18 cellular contexts compared by ENCODE assay signal in the genomic region with DNA sequence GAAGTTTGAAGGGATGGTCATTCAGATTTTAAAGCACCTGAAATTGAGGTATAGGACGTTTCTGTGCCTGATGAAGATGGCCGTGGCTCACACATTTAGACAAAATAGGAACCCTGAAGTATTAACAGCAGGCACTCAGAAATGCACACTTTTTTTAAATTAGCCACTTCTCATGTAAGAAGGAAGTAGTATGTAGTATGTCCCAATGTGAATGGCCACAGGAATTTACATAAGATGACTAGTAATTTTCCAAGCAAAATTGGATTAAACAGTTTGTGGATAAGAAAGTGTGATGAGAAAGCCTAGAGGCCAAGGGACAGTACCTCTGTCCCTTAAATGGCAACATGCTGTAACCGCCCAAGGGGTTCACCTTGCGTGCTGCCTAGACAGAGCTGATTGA. TPM values are rescaled to one million over a fixed set of nuclear protein-coding genes. Genes with fewer than 3 reads are reported as not detected.
DNase-seq lines count a peak whose midpoint lies in the region; ATAC-seq and TF ChIP-seq lines count a peak whose summit lies in the region.
"Had no signal": no experiment of that assay in that cellular context is flagged by ENCODE, and none has a peak within 500 bp of the region (broad histone marks: within the 10 kb centered on the region; RNA-seq: fewer than 3 reads in every experiment).

No MANE protein-coding gene starts in this region.

- peak overlapping the region; percentile 89 for H3K4me2 ChIP-seq in GM23248 (ENCODE audit: unreplicated experiment)
- peak overlapping the region; percentile 84 for H3K4me2 ChIP-seq in OCI-LY3 (ENCODE audit: low read length)

- H4K20me1 ChIP-seq in GM23248 (ENCODE audit: insufficient read depth) (no peaks in the 10 kb centered on the region), OCI-LY3 (ENCODE audit: insufficient read depth, low read length) (peaks cover 21% of the 10 kb centered on the region)

- H3F3A ChIP-seq in GM23248 (ENCODE audit: insufficient read depth), result peaks cover 14% of the 10 kb centered on the region

- H3K27ac ChIP-seq in GM23248 (peak overlapping the region; percentile 94; the same call in 1 of the 2 replicates), OCI-LY3 (ENCODE audit: low read length) (peak overlapping the region; percentile 90)

- DNase-seq in CD14-positive monocyte (ENCODE audit: low spot score) (no peak), GM23248 (peak; percentile 24), immature natural killer cell (no peak)
- no peak for DNase-seq in stimulated activated naive CD4-positive, alpha-beta T cell treated with Interleukin-2 at 50 U/mL for 16 hours (lab: John Stamatoyannopoulos, UW)
- DNase-seq: activated CD4-positive, CD25-positive, alpha-beta regulatory T cell; activated gamma-delta T cell treated with Interleukin-2 at 50 U/mL for 16 hours; DMS153; foreskin melanocyte; KG1; left lung; NCI-H1417 treated with DMSO at 0.1 percent for 48 hours; SHP77; stimulated activated CD4-positive, alpha-beta T cell treated with anti-CD3 and anti-CD28 coated beads, Interleukin-1b, Interleukin-23, amount 100 ng/mL, for 48 hours had no signal

- H3K36me3 Mint-ChIP-seq in CD14-positive monocyte (peaks cover 2 to 13% of the 10 kb centered on the region in 2 donors), immature natural killer cell (peaks cover 5 to 11% (median 9%) of the 10 kb centered on the region in 3 donors)

- H3K36me3 ChIP-seq in GM23248 (ENCODE audit: low read depth) (no peaks in the 10 kb centered on the region), OCI-LY3 (replicated peaks; ENCODE audit: low read depth, low read length) (peaks cover 12% of the 10 kb centered on the region)
- H3K36me3 ChIP-seq: left lung, ovary had no signal

- H3K9me3 Mint-ChIP-seq in CD14-positive monocyte (peaks cover 23 to 39% (median 33%) of the 10 kb centered on the region in 7 donors), immature natural killer cell (peaks cover 11 to 33% (median 19%) of the 10 kb centered on the region in 6 donors)

- TF ChIP-seq CTCF in CD14-positive monocyte (IDR thresholded peaks at IDR 0.05) (no peak), OCI-LY3 (IDR thresholded peaks at IDR 0.05; ENCODE audit: low read depth, low read length) (no peak)

- peaks cover 35% of the 10 kb centered on the region for H3K4me1 Mint-ChIP-seq in CD14-positive monocyte
- peaks cover 33 to 41% of the 10 kb centered on the region in 2 donors for H3K4me1 Mint-ChIP-seq in immature natural killer cell

- H3K9ac ChIP-seq in GM23248, result peak overlapping the region; percentile 93; the same call in 1 of the 2 replicates
- peak overlapping the region; percentile 94 for H3K9ac ChIP-seq in OCI-LY3 (ENCODE audit: low read length)

- in situ Hi-C loops in GM23248 (cut with MboI), result loop anchor here (25.0 kb wide), 1 partner anchor 342 kb away; no protein-coding TSS in a partner anchor

- ATAC-seq in HG03571 (IDR thresholded peaks at IDR 0.05; ENCODE audit: unreplicated experiment), result no peak
- ATAC-seq in HG03039 (IDR thresholded peaks at IDR 0.05; ENCODE audit: unreplicated experiment), result no peak

- intact Hi-C loops in CD14-positive monocyte (cut with micrococcal nuclease), result loop anchor here in 1 of 2 donors (5.0 kb wide), 2 partner anchors 172 to 292 kb away; a partner anchor contains a TSS

- H3K4me3 ChIP-seq in GM23248 (peak overlapping the region; percentile 84; the same call in 1 of the 2 replicates), OCI-LY3 (ENCODE audit: low read length) (peak overlapping the region; percentile 81)

- H3K9me3 ChIP-seq in GM23248 (ENCODE audit: low read depth) (no peaks in the 10 kb centered on the region), OCI-LY3 (ENCODE audit: insufficient read depth, low read length) (peaks cover 19% of the 10 kb centered on the region; the same call in 1 of the 2 replicates)

- H3K79me2 ChIP-seq in GM23248 (ENCODE audit: insufficient read depth) (no peaks in the 10 kb centered on the region; the same call in 1 of the 2 replicates), OCI-LY3 (ENCODE audit: low read length) (peaks cover 46% of the 10 kb centered on the region)

- H3K4me1 ChIP-seq in GM23248 (ENCODE audit: insufficient read depth) (peaks cover 23% of the 10 kb centered on the region), OCI-LY3 (ENCODE audit: low read length) (peaks cover 26% of the 10 kb centered on the region)

- no peaks in the 10 kb centered on the region for H3K9me2 ChIP-seq in GM23248 (ENCODE audit: insufficient read depth)

- WGBS in GM23248 (ENCODE audit: low coverage in 1 of 2, low lambda C conversion rate in 2 of 2, missing lambda C conversion rate in 2 of 2), 2 experiments, result 93 to 97% methylated on average over 4 of the region's 4 CpGs

- H3K4me3 Mint-ChIP-seq in CD14-positive monocyte (peak overlapping the region; percentile 48 to 50), immature natural killer cell (peak overlapping the region in 4 of 5 donors; percentile 5 to 98 (median 52))

- peaks cover 0 to 2% (median 1%) of the 10 kb centered on the region in 3 donors for H3K27me3 Mint-ChIP-seq in CD14-positive monocyte (ENCODE audit: low read depth in 3 of 3)
- H3K27me3 Mint-ChIP-seq in immature natural killer cell (ENCODE audit: low read depth in 3 of 3), result peaks cover 5 to 9% (median 8%) of the 10 kb centered on the region in 3 donors

- H2AFZ ChIP-seq in GM23248 (no peak overlapping the region), OCI-LY3 (ENCODE audit: low read depth, low read length) (no peak overlapping the region)

- H3K27me3 ChIP-seq in GM23248 (replicated peaks; ENCODE audit: insufficient read depth) (no peaks in the 10 kb centered on the region), OCI-LY3 (ENCODE audit: low read depth, low read length) (no peaks in the 10 kb centered on the region)
- H3K27me3 ChIP-seq: left lung, ovary had no signal

- H3K27ac Mint-ChIP-seq in CD14-positive monocyte (peak overlapping the region; percentile 92 to 98 (median 96)), immature natural killer cell (peak overlapping the region in 1 of 6 donors; percentile 45)
- H3K27ac Mint-ChIP-seq: brain had no signal

RNA-seq across cellular contexts. Expression of a gene that starts 1.8 kb away (rescaled TPM):
- polyA plus RNA-seq in CD14-positive monocyte (10 to 100 TPM; 45.6 to 61.8 TPM), GM23248 (2016; fragmentation: Nextera tagmentation; extraction: Ambion mirVana) (23.3 and 24.4 TPM in 2 replicates), immature natural killer cell (10 to 100 TPM in 2 of 3 donors, 1 to 10 TPM in 1; 9.7 to 31.9 (median 22.4) TPM)
- total RNA-seq in GM23248 (2014; rRNA removed; shearing (Covaris generic)), result 28.9 and 30.2 TPM in 2 replicates
